In genomic region chr10:103845983-103846382, GRCh38 we compare ENCODE assay signal across 8 cellular contexts. TPM values are rescaled to one million over a fixed set of nuclear protein-coding genes. Genes with fewer than 3 reads are reported as not detected.
A peak's percentile ranks its signal among the peaks of the same experiment; 100 is the strongest.
DNase-seq lines count a peak whose midpoint lies in the region; ATAC-seq, FAIRE-seq and TF ChIP-seq lines count a peak whose summit lies in the region.

No MANE protein-coding gene starts in this region.

- FAIRE-seq in RCC 7860 (lab: Jason Lieb, UNC): no peak

- peaks cover 28% of the 10 kb centered on the region for H3K4me1 Mint-ChIP-seq in activated naive CD4-positive, alpha-beta T cell treated with anti-CD3 and anti-CD28 coated beads, Interleukin-2, amount 10 ng/mL, durations not matched to agents 7 days and 5 days
- H3K4me1 Mint-ChIP-seq in naive thymus-derived CD8-positive, alpha-beta T cell: peaks cover 11 to 26% (median 20%) of the 10 kb centered on the region in 4 donors

- no peaks in the 10 kb centered on the region for H4K20me1 ChIP-seq in MM.1S (ENCODE audit: insufficient read depth, low read length)

- peaks cover 15% of the 10 kb centered on the region for H3K4me1 ChIP-seq in MM.1S (ENCODE audit: low read length)

- peak overlapping the region; percentile 84 for H3K27ac Mint-ChIP-seq in activated naive CD4-positive, alpha-beta T cell treated with anti-CD3 and anti-CD28 coated beads, Interleukin-2, amount 10 ng/mL, durations not matched to agents 7 days and 5 days
- peak overlapping the region in 9 of 10 donors; percentile 8 to 70 (median 52) for H3K27ac Mint-ChIP-seq in naive thymus-derived CD8-positive, alpha-beta T cell

- no peaks in the 10 kb centered on the region; the same call in 1 of the 2 replicates for H3F3A ChIP-seq in MM.1S (ENCODE audit: insufficient read depth, low read length)

- no peaks in the 10 kb centered on the region for H3K27me3 ChIP-seq in MM.1S (replicated peaks; ENCODE audit: insufficient read depth, low read length)

- H3K9ac ChIP-seq in MM.1S (ENCODE audit: low read length): no peak overlapping the region

- H2AFZ ChIP-seq in MM.1S (ENCODE audit: low read length): peak overlapping the region; percentile 19

- peak; percentile 51 for DNase-seq in GM13976 (ENCODE audit: low spot score)
- peak; percentile 64 for DNase-seq in MM.1S
- DNase-seq in activated naive CD4-positive, alpha-beta T cell treated with anti-CD3 and anti-CD28 coated beads, Interleukin-2, amount 10 ng/mL, durations not matched to agents 7 days and 5 days: peak; percentile 68
- peak in 4 of 10 donors; percentile 23 to 34 (median 31) for DNase-seq in naive thymus-derived CD8-positive, alpha-beta T cell
- no peak for DNase-seq in RCC 7860 (ENCODE audit: low spot score)
- no peak for DNase-seq in cerebellar cortex (ENCODE audit: low spot score)
- DNase-seq in midbrain (lab: John Stamatoyannopoulos, UW): no peak

- H3K9me3 ChIP-seq in MM.1S (replicated peaks; ENCODE audit: insufficient read depth, low read length): no peaks in the 10 kb centered on the region

- H3K27ac ChIP-seq in MM.1S (ENCODE audit: low read length): peak overlapping the region; percentile 23; the same call in 1 of the 2 replicates

- in situ Hi-C loops in GM13976 (cut with MboI; ENCODE audit: low sequenced_read_pairs, unreplicated experiment): no loop called here

- POLR2A ChIA-PET in naive thymus-derived CD8-positive, alpha-beta T cell (lab: Charles Lee): no interaction called here

- H3K36me3 Mint-ChIP-seq in activated naive CD4-positive, alpha-beta T cell treated with anti-CD3 and anti-CD28 coated beads, Interleukin-2, amount 10 ng/mL, durations not matched to agents 7 days and 5 days: no peaks in the 10 kb centered on the region
- no peaks in the 10 kb centered on the region for H3K36me3 Mint-ChIP-seq in naive thymus-derived CD8-positive, alpha-beta T cell

- H3K36me3 ChIP-seq in MM.1S (replicated peaks; ENCODE audit: insufficient read depth, low read length): no peaks in the 10 kb centered on the region

- no peaks in the 10 kb centered on the region for H3K9me3 Mint-ChIP-seq in activated naive CD4-positive, alpha-beta T cell treated with anti-CD3 and anti-CD28 coated beads, Interleukin-2, amount 10 ng/mL, durations not matched to agents 7 days and 5 days
- H3K9me3 Mint-ChIP-seq in naive thymus-derived CD8-positive, alpha-beta T cell: no peaks in the 10 kb centered on the region

- peak overlapping the region; percentile 23; the same call in 1 of the 2 replicates for H3K4me3 ChIP-seq in MM.1S (ENCODE audit: low read length)

- peaks cover 46% of the 10 kb centered on the region for H3K27me3 Mint-ChIP-seq in activated naive CD4-positive, alpha-beta T cell treated with anti-CD3 and anti-CD28 coated beads, Interleukin-2, amount 10 ng/mL, durations not matched to agents 7 days and 5 days
- H3K27me3 Mint-ChIP-seq in naive thymus-derived CD8-positive, alpha-beta T cell: peaks cover 3 to 27% (median 5%) of the 10 kb centered on the region in 5 donors

- CTCF ChIA-PET in activated naive CD4-positive, alpha-beta T cell treated with anti-CD3 and anti-CD28 coated beads, Interleukin-2, amount 10 ng/mL, durations not matched to agents 7 days and 5 days (lab: Charles Lee): interaction anchor here (1.4 to 3.7 kb wide), 2 partner anchors 133 to 276 kb away, joined by 4 to 26 read pairs; partner anchors contain the start of gene SFR1

- peak; percentile 86 to 91 for ATAC-seq in naive thymus-derived CD8-positive, alpha-beta T cell
- no peak for ATAC-seq in GM21526 (IDR thresholded peaks at IDR 0.05; ENCODE audit: low FRiP score, unreplicated experiment)

- H3K79me2 ChIP-seq in MM.1S (ENCODE audit: low read length): no peaks in the 10 kb centered on the region

- H3K4me2 ChIP-seq in MM.1S (ENCODE audit: low read depth, low read length): peak overlapping the region; percentile 59

- TF ChIP-seq CTCF in GM13976 (IDR thresholded peaks at IDR 0.05; ENCODE audit: borderline replicate concordance, control extremely low read depth, extremely low read depth, insufficient read depth, missing control alignments) (no peak), MM.1S (IDR thresholded peaks at IDR 0.05; ENCODE audit: low read length) (no peak)

- no peaks in the 10 kb centered on the region for H3K9me2 ChIP-seq in MM.1S (replicated peaks; ENCODE audit: insufficient read depth, low read length)

- no peak overlapping the region for H3K4me3 Mint-ChIP-seq in activated naive CD4-positive, alpha-beta T cell treated with anti-CD3 and anti-CD28 coated beads, Interleukin-2, amount 10 ng/mL, durations not matched to agents 7 days and 5 days
- peak overlapping the region; percentile 17 to 74 (median 42) for H3K4me3 Mint-ChIP-seq in naive thymus-derived CD8-positive, alpha-beta T cell

RNA-seq across cellular contexts. Expression of gene SH3PXD2A, which starts 9.4 kb away (rescaled TPM):
- 10 to 100 TPM; 21.5 to 22.4 TPM for total RNA-seq in naive thymus-derived CD8-positive, alpha-beta T cell
- polyA plus RNA-seq in naive thymus-derived CD8-positive, alpha-beta T cell: under 1 TPM; 0.09 to 0.50 (median 0.29) TPM

Comparison
In these comparisons a context has a peak if more than half of its experiments do, and no peak if none do; other contexts are left out.
1. DNase-seq: peak in GM13976 (single experiment), MM.1S (single experiment) and activated naive CD4-positive, alpha-beta T cell treated with anti-CD3 and anti-CD28 coated beads, Interleukin-2, amount 10 ng/mL, durations not matched to agents 7 days and 5 days (single experiment); none in RCC 7860 (single experiment), cerebellar cortex (single experiment) and midbrain (single experiment).